ENCODE assay signal across 22 cellular contexts in genomic region chr12:56894698-56895368, GRCh38. TPM values are rescaled to one million over a fixed set of nuclear protein-coding genes. Genes with fewer than 3 reads are reported as not detected.
DNase-seq lines count a peak whose midpoint lies in the region; ATAC-seq, FAIRE-seq and TF ChIP-seq lines count a peak whose summit lies in the region.
"Had no signal": no experiment of that assay in that cellular context is flagged by ENCODE, and none has a peak within 500 bp of the region (broad histone marks: within the 10 kb centered on the region; RNA-seq: fewer than 3 reads in every experiment).

No MANE protein-coding gene starts in this region.

- H3K27me3 ChIP-seq in mammary epithelial cell (ENCODE audit: insufficient read depth, low read length) (no peaks in the 10 kb centered on the region), small intestine (ENCODE audit: control insufficient read depth in 2 of 2, insufficient read depth in 2 of 2, low read length in 2 of 2) (no peaks in the 10 kb centered on the region)

- no peak overlapping the region for H3K27ac ChIP-seq in mammary epithelial cell (ENCODE audit: insufficient read depth, low read depth, low read length)
- no peak overlapping the region for H3K27ac ChIP-seq in small intestine (ENCODE audit: low read depth in 1 of 2, low read length in 1 of 2)
- H3K27ac ChIP-seq: 22Rv1, A549, C4-2B, GM23248 had no signal

- H2AFZ ChIP-seq in mammary epithelial cell (ENCODE audit: low read depth, low read length): no peak overlapping the region
- H2AFZ ChIP-seq: GM23248 had no signal

- H3K36me3 ChIP-seq in mammary epithelial cell (ENCODE audit: insufficient read depth, low read length): no peaks in the 10 kb centered on the region
- no peaks in the 10 kb centered on the region for H3K36me3 ChIP-seq in small intestine (ENCODE audit: control insufficient read depth in 2 of 2, insufficient read depth in 2 of 2, low read length in 2 of 2)
- H3K36me3 ChIP-seq: HAP-1 had no signal

- no peaks in the 10 kb centered on the region for H3K36me3 Mint-ChIP-seq in MCF 10A (ENCODE audit: insufficient read depth, unreplicated experiment)

- no peak overlapping the region for H3K4me3 Mint-ChIP-seq in MCF 10A (ENCODE audit: unreplicated experiment)
- H3K4me3 Mint-ChIP-seq: CD4-positive, alpha-beta T cell had no signal

- H3K79me2 ChIP-seq in mammary epithelial cell (ENCODE audit: insufficient read depth, low read length): no peaks in the 10 kb centered on the region

- H3K27ac Mint-ChIP-seq in MCF 10A (ENCODE audit: low read depth, unreplicated experiment): no peak overlapping the region
- H3K27ac Mint-ChIP-seq: CD4-positive, alpha-beta T cell had no signal

- H3K4me1 ChIP-seq in mammary epithelial cell (ENCODE audit: insufficient read depth, low read length): peaks cover 24% of the 10 kb centered on the region
- H3K4me1 ChIP-seq in small intestine (ENCODE audit: control insufficient read depth in 2 of 2, insufficient read depth in 1 of 2, low read depth in 1 of 2, low read length in 1 of 2): no peaks in the 10 kb centered on the region
- H3K4me1 ChIP-seq: Caco-2, HAP-1 had no signal

- H3K4me3 ChIP-seq in mammary epithelial cell (replicated peaks in 1 of 3; ENCODE audit: insufficient read depth in 1 of 3, low read depth in 2 of 3, low read length in 3 of 3): no peak overlapping the region
- no peak overlapping the region for H3K4me3 ChIP-seq in small intestine (ENCODE audit: low read depth in 1 of 2, low read length in 2 of 2)
- H3K4me3 ChIP-seq: A549, GM23248, HAP-1 had no signal

- WGBS in mammary epithelial cell (ENCODE audit: low coverage, missing lambda C conversion rate): 86% methylated on average over 5 of the region's 5 CpGs
- WGBS in small intestine, 3 donors: 22 to 61% (median 35%) methylated on average over 5 of the region's 5 CpGs

- CTCF ChIA-PET in MCF 10A (lab: Yijun Ruan, JAX): no interaction called here
- CTCF ChIA-PET in mammary epithelial cell (lab: Charles Lee; ENCODE audit: low non-redundant PET): no interaction called here

- dilution Hi-C loops in mammary epithelial cell (cut with HindIII; ENCODE audit: low sequenced_read_pairs): no loop called here

- POLR2A ChIA-PET in MCF 10A (lab: Yijun Ruan, JAX): no interaction called here

- no peak overlapping the region for H3K9ac ChIP-seq in mammary epithelial cell (ENCODE audit: insufficient read depth, low read length)
- H3K9ac ChIP-seq: GM23248 had no signal

- no peak overlapping the region for H3K4me2 ChIP-seq in mammary epithelial cell (ENCODE audit: insufficient read depth, low read depth, low read length)
- H3K4me2 ChIP-seq: A549 had no signal

- in situ Hi-C loops in mammary epithelial cell (cut with MboI; ENCODE audit: low sequenced_read_pairs in 2 of 2): no loop called here

- no peaks in the 10 kb centered on the region for H4K20me1 ChIP-seq in mammary epithelial cell (ENCODE audit: insufficient read depth, low read length)

- H3K27me3 Mint-ChIP-seq in MCF 10A (ENCODE audit: insufficient read depth, unreplicated experiment): no peaks in the 10 kb centered on the region

- no peaks in the 10 kb centered on the region for H3K9me3 Mint-ChIP-seq in MCF 10A (ENCODE audit: unreplicated experiment)
- H3K9me3 Mint-ChIP-seq: CD4-positive, alpha-beta T cell had no signal

- BruUV-seq in MCF 10A (replicated peaks; lab: Mats Ljungman, UMichigan) (no TSS peak), mammary epithelial cell (replicated peaks; lab: Mats Ljungman, UMichigan) (no TSS peak)

- intact Hi-C loops in MCF 10A (cut with micrococcal nuclease) (no loop called here), mammary epithelial cell (cut with micrococcal nuclease) (no loop called here)

- ATAC-seq in HG02973 (IDR thresholded peaks at IDR 0.05; ENCODE audit: unreplicated experiment) (no peak), HG02870 (IDR thresholded peaks at IDR 0.05; ENCODE audit: unreplicated experiment) (no peak)
- ATAC-seq: A549 had no signal

- TF ChIP-seq CTCF in MCF 10A (IDR thresholded peaks at IDR 0.05; ENCODE audit: unreplicated experiment): no peak
- TF ChIP-seq CTCF in mammary epithelial cell (conservative IDR thresholded peaks at IDR 0.05 in 1 of 2, IDR thresholded peaks at IDR 0.05 in 1 of 2; ENCODE audit: extremely low read depth in 1 of 2, insufficient read depth in 1 of 2, low read depth in 1 of 2, low read length in 2 of 2): no peak

- H3K9me3 ChIP-seq in mammary epithelial cell (replicated peaks; ENCODE audit: insufficient read depth, low read length) (no peaks in the 10 kb centered on the region), small intestine (ENCODE audit: control insufficient read depth, low read depth) (no peaks in the 10 kb centered on the region)
- H3K9me3 ChIP-seq: A549, Caco-2, HAP-1 had no signal

- H3K4me1 Mint-ChIP-seq in MCF 10A (ENCODE audit: insufficient read depth, unreplicated experiment): peaks cover 32% of the 10 kb centered on the region

- FAIRE-seq in small intestine (lab: Jason Lieb, UNC): no peak
- FAIRE-seq: A549, D721Med, G401.6, GM12891, GM19239, HTR-8/SVneo had no signal

- DNase-seq in MCF 10A (ENCODE audit: unreplicated experiment): peak; percentile 13
- DNase-seq in mammary epithelial cell: no peak
- peak; percentile 43 for DNase-seq in NCI-H226
- DNase-seq in erythroblast (lab: John Stamatoyannopoulos, UW): peak; percentile 18 to 20
- DNase-seq in small intestine: peak; percentile 23
- no peak for DNase-seq in globus pallidus (ENCODE audit: low spot score)
- DNase-seq: AML-193; Caco-2; CD4-positive, alpha-beta T cell; GM23248 had no signal

- TF ChIP-seq POLR2A in erythroblast (IDR thresholded peaks at IDR 0.05; ENCODE audit: low read length): no peak

RNA-seq across cellular contexts. Expression of gene SDR9C7, which starts 39.4 kb away (rescaled TPM):
- total RNA-seq in MCF 10A (2022) (not detected in 2 replicates), mammary epithelial cell (under 1 TPM in 1 of 2 donors, not detected in 1; 0.17 TPM)
- polyA plus RNA-seq in mammary epithelial cell (not detected), small intestine (not detected)
- not detected for polyA minus RNA-seq in mammary epithelial cell
- total RNA-seq: Caco-2; CD4-positive, alpha-beta T cell; GM23248 had no signal
- polyA plus RNA-seq: A549, BJ, GM23248 had no signal

Comparison
In these comparisons a context has a peak if more than half of its experiments do, and no peak if none do; other contexts are left out.
1. DNase-seq: peak in MCF 10A (single experiment), NCI-H226 (single experiment), erythroblast (2 of 2) and small intestine (single experiment); none in mammary epithelial cell (single experiment) and globus pallidus (single experiment).